In genomic region chr6:33213989-33214335, GRCh38 we compare ENCODE assay signal across 9 cellular contexts. TPM values are rescaled to one million over a fixed set of nuclear protein-coding genes. Genes with fewer than 3 reads are reported as not detected.
A peak's percentile ranks its signal among the peaks of the same experiment; 100 is the strongest.
DNase-seq lines count a peak whose midpoint lies in the region; ATAC-seq, FAIRE-seq and TF ChIP-seq lines count a peak whose summit lies in the region.
"Had no signal": no experiment of that assay in that cellular context is flagged by ENCODE, and none has a peak within 500 bp of the region (broad histone marks: within the 10 kb centered on the region; RNA-seq: fewer than 3 reads in every experiment).

No MANE protein-coding gene starts in this region.

- no peak overlapping the region for H3K27ac Mint-ChIP-seq in activated CD4-positive, alpha-beta memory T cell treated with anti-CD3 and anti-CD28 coated beads, Interleukin-2, amount 10 ng/mL, durations not matched to agents 7 days and 5 days

- H3K9me1 ChIP-seq in K562 (ENCODE audit: control insufficient read depth, insufficient read depth, low read length): no peaks in the 10 kb centered on the region

- peaks cover 28% of the 10 kb centered on the region for H3K4me1 Mint-ChIP-seq in activated CD4-positive, alpha-beta memory T cell treated with anti-CD3 and anti-CD28 coated beads, Interleukin-2, amount 10 ng/mL, durations not matched to agents 7 days and 5 days

- H3K9ac ChIP-seq in HUES48 (ENCODE audit: low read depth, low read length) (no peak overlapping the region), K562 (ENCODE audit: insufficient read depth in 1 of 2, low read depth in 2 of 2, low read length in 2 of 2) (peak overlapping the region in 1 of 2 experiments; percentile 69; a peak in 1 of 4 replicates), iPS-20b (ENCODE audit: low read depth, low read length) (peak overlapping the region; percentile 65; the same call in 1 of the 2 replicates)

- H3K36me3 Mint-ChIP-seq in activated CD4-positive, alpha-beta memory T cell treated with anti-CD3 and anti-CD28 coated beads, Interleukin-2, amount 10 ng/mL, durations not matched to agents 7 days and 5 days (ENCODE audit: low read depth): peaks cover 29% of the 10 kb centered on the region

- H3K27me3 Mint-ChIP-seq in activated CD4-positive, alpha-beta memory T cell treated with anti-CD3 and anti-CD28 coated beads, Interleukin-2, amount 10 ng/mL, durations not matched to agents 7 days and 5 days: peaks cover 49% of the 10 kb centered on the region

- H3K4me3 ChIP-seq in HUES48 (ENCODE audit: low read depth, low read length): peak overlapping the region; percentile 81
- H3K4me3 ChIP-seq in K562: no peak overlapping the region
- H3K4me3 ChIP-seq in iPS-20b (ENCODE audit: low read length): peak overlapping the region; percentile 78

- H4K20me1 ChIP-seq in K562 (replicated peaks; ENCODE audit: control insufficient read depth, insufficient read depth, low read length): no peaks in the 10 kb centered on the region

- DNase-seq in K562 (ENCODE audit: extremely low read depth in 1 of 4, low spot score in 3 of 4): peak in 1 of 4 experiments; percentile 23
- no peak for DNase-seq in stimulated activated naive CD8-positive, alpha-beta T cell treated with anti-CD3 and anti-CD28 coated beads, Interleukin-15, Interleukin-2, amounts not matched to agents 100 U/mL and 50 U/mL, for 24 hours
- no peak for DNase-seq in NCI-H1105 (lab: John Stamatoyannopoulos, UW)
- DNase-seq in activated CD4-positive, alpha-beta T cell treated with anti-CD3 and anti-CD28 coated beads, Interleukin-2, amount 50 U/mL, for 4 hours: no peak
- DNase-seq in activated CD4-positive, alpha-beta memory T cell treated with anti-CD3 and anti-CD28 coated beads, Interleukin-2, amount 10 ng/mL, durations not matched to agents 7 days and 5 days: no peak
- DNase-seq: activated CD4-positive, alpha-beta T cell treated with anti-CD3 and anti-CD28 coated beads, Interleukin-2, amount 50 U/mL, for 1 hour had no signal

- peaks cover 22% of the 10 kb centered on the region for H3K4me1 ChIP-seq in HUES48 (ENCODE audit: control insufficient read depth, insufficient read depth, low read length)
- peaks cover 1 to 34% of the 10 kb centered on the region in 2 experiments; a peak in 2 of 5 replicates for H3K4me1 ChIP-seq in K562 (replicated peaks in 1 of 2; ENCODE audit: control insufficient read depth in 2 of 2, insufficient read depth in 2 of 2, low read length in 2 of 2)
- peaks cover 10% of the 10 kb centered on the region; the same call in 1 of the 2 replicates for H3K4me1 ChIP-seq in iPS-20b (ENCODE audit: insufficient read depth, low read length)

- TF ChIP-seq POLR2A in K562 (conservative IDR thresholded peaks at IDR 0.05): no peak

- no peaks in the 10 kb centered on the region for H3K9me3 Mint-ChIP-seq in activated CD4-positive, alpha-beta memory T cell treated with anti-CD3 and anti-CD28 coated beads, Interleukin-2, amount 10 ng/mL, durations not matched to agents 7 days and 5 days

- 9% methylated on average over 9 of the region's 9 CpGs for WGBS in K562 (ENCODE audit: insufficient coverage, low coverage, missing lambda C conversion rate)

- no peak overlapping the region for H2AFZ ChIP-seq in K562 (ENCODE audit: low read depth, low read length)

- no TSS peak for BruUV-seq in K562 (replicated peaks; lab: Mats Ljungman, UMichigan)

- peaks cover 3% of the 10 kb centered on the region; the same call in 2 of the 3 replicates for H3K79me2 ChIP-seq in K562 (ENCODE audit: control insufficient read depth, insufficient read depth, low read length)

- no peak for TF ChIP-seq RAD21 in K562 (CRISPR knock-in tag; conservative IDR thresholded peaks at IDR 0.05 in 1 of 2, IDR thresholded peaks at IDR 0.05 in 1 of 2)

- H3K4me3 Mint-ChIP-seq in activated CD4-positive, alpha-beta memory T cell treated with anti-CD3 and anti-CD28 coated beads, Interleukin-2, amount 10 ng/mL, durations not matched to agents 7 days and 5 days: no peak overlapping the region

- peaks cover 20% of the 10 kb centered on the region for H3K36me3 ChIP-seq in HUES48 (ENCODE audit: control insufficient read depth, insufficient read depth, low read length)
- H3K36me3 ChIP-seq in K562 (ENCODE audit: control insufficient read depth, insufficient read depth, low read length): peaks cover 28% of the 10 kb centered on the region; the same call in 2 of the 3 replicates
- H3K36me3 ChIP-seq in iPS-20b (ENCODE audit: insufficient read depth, low read depth, low read length): peaks cover 17% of the 10 kb centered on the region

- POLR2A ChIA-PET in K562 (lab: Yijun Ruan, JAX): interaction anchor here (1.2 kb wide), 1 partner anchor 34 kb away, joined by 3 read pairs; no protein-coding TSS in a partner anchor
- POLR2A ChIA-PET in activated CD4-positive, alpha-beta memory T cell treated with anti-CD3 and anti-CD28 coated beads, Interleukin-2, amount 10 ng/mL, durations not matched to agents 7 days and 5 days (lab: Charles Lee): no interaction called here

- CTCF ChIA-PET in K562 (lab: Yijun Ruan, JAX; ENCODE audit: low intra/inter-chr PET ratio): no interaction called here
- CTCF ChIA-PET in activated CD4-positive, alpha-beta memory T cell treated with anti-CD3 and anti-CD28 coated beads, Interleukin-2, amount 10 ng/mL, durations not matched to agents 7 days and 5 days (lab: Charles Lee): no interaction called here

- H3K27ac ChIP-seq in HUES48 (ENCODE audit: low read depth, low read length) (no peak overlapping the region), K562 (ENCODE audit: extremely low read depth, low read depth, low read length) (no peak overlapping the region), iPS-20b (ENCODE audit: low read length) (no peak overlapping the region)

- peaks cover 85% of the 10 kb centered on the region for H3K27me3 ChIP-seq in HUES48 (ENCODE audit: control insufficient read depth, insufficient read depth, low read length)
- H3K27me3 ChIP-seq in K562 (ENCODE audit: control insufficient read depth in 2 of 2, insufficient read depth in 2 of 2, low read length in 2 of 2): peaks cover 5 to 11% of the 10 kb centered on the region in 2 experiments; a peak in 3 of 5 replicates
- peaks cover 83% of the 10 kb centered on the region for H3K27me3 ChIP-seq in iPS-20b (ENCODE audit: insufficient read depth, low read length)

- no peak overlapping the region for H3K4me2 ChIP-seq in K562 (ENCODE audit: insufficient read depth, low read length)

- in situ Hi-C loops in K562 (cut with MboI): no loop called here

- FAIRE-seq in K562 (lab: Jason Lieb, UNC): no peak

- intact Hi-C loops in K562 (cut with micrococcal nuclease): no loop called here

- TF ChIP-seq CTCF in K562 (IDR thresholded peaks at IDR 0.05 in 2 of 3, conservative IDR thresholded peaks at IDR 0.05 in 1 of 3; ENCODE audit: insufficient read depth in 2 of 3, low read depth in 1 of 3, low read length in 3 of 3): no peak

- TF ChIP-seq EP300 in K562 (IDR thresholded peaks at IDR 0.05; ENCODE audit: low read length): no peak

- peak; percentile 8 for ATAC-seq in K562
- ATAC-seq in stimulated activated naive CD8-positive, alpha-beta T cell treated with anti-CD3 and anti-CD28 coated beads, Interleukin-15, Interleukin-2, amounts not matched to agents 100 U/mL and 50 U/mL, for 24 hours: peak; percentile 1
- ATAC-seq in GM21529 (IDR thresholded peaks at IDR 0.05; ENCODE audit: unreplicated experiment): no peak

- no peaks in the 10 kb centered on the region for H3K9me3 ChIP-seq in HUES48 (ENCODE audit: control insufficient read depth, insufficient read depth, low read length)
- no peaks in the 10 kb centered on the region for H3K9me3 ChIP-seq in K562 (replicated peaks; ENCODE audit: control insufficient read depth, insufficient read depth, low read depth, low read length)
- no peaks in the 10 kb centered on the region for H3K9me3 ChIP-seq in iPS-20b (ENCODE audit: insufficient read depth, low read depth, low read length)

RNA-seq across cellular contexts. Expression of gene RING1, which starts 5.7 kb away (rescaled TPM):
- total RNA-seq in K562 (2011; cell fraction: chromatin; rRNA removed; ENCODE audit: low replicate concordance): 19.1 and 48.9 TPM in 2 replicates
- 35.5 and 38.2 TPM in 2 replicates for total RNA-seq in K562 (2011; cell fraction: nucleolus; rRNA removed)
- total RNA-seq in K562 (2011; cell fraction: nucleoplasm; rRNA removed): 24.5 and 29.3 TPM in 2 replicates
- total RNA-seq in K562 (2014; rRNA removed): 40.2 and 50.0 TPM in 2 replicates
- total RNA-seq in K562 (2014; rRNA removed; fragmentation: Illumina TruSeq; extraction: Trizol): 24.6 and 27.5 TPM in 2 replicates
- total RNA-seq in K562 (2015; rRNA removed; fragmentation: Illumina TruSeq; extraction: Trizol): 32.8 and 36.9 TPM in 2 replicates
- 45.2 and 52.0 TPM in 2 replicates for total RNA-seq in K562 (2021)
- 28.7 and 32.3 TPM in 2 replicates for polyA plus RNA-seq in K562 (2011; rRNA removed)
- 32.0 and 49.7 TPM in 2 replicates for polyA plus RNA-seq in K562 (2011; cell fraction: cytosol; rRNA removed)
- 71.2 and 99.4 TPM in 2 replicates for polyA plus RNA-seq in K562 (2011; cell fraction: nucleus; rRNA removed)
- 53.8 and 61.3 TPM in 2 replicates for polyA plus RNA-seq in K562 (2012)
- polyA plus RNA-seq in K562 (2014; fragmentation: Illumina TruSeq; extraction: Trizol): 44.2 and 45.4 TPM in 2 replicates
- polyA plus RNA-seq in K562 (2014; fragmentation: Nextera tagmentation; extraction: Ambion mirVana): 1 to 10 TPM; 4.2 to 4.8 TPM
- polyA plus RNA-seq in K562 (2014; rRNA removed): 54.4 and 59.1 TPM in 2 replicates
- polyA minus RNA-seq in K562 (2011; rRNA and poly(A)+ RNA removed): 9.4 and 21.5 TPM in 2 replicates
- polyA minus RNA-seq in K562 (2011; cell fraction: cytosol; rRNA and poly(A)+ RNA removed): 13.9 and 17.4 TPM in 2 replicates
- 5.3 and 8.9 TPM in 2 replicates for polyA minus RNA-seq in K562 (2011; cell fraction: nucleus; rRNA and poly(A)+ RNA removed)
- 10 to 100 TPM; 29.7 to 32.1 TPM for total RNA-seq in activated CD4-positive, alpha-beta memory T cell treated with anti-CD3 and anti-CD28 coated beads, Interleukin-2, amount 10 ng/mL, durations not matched to agents 7 days and 5 days

RNA-seq across cellular contexts. Expression of gene HSD17B8, which starts 9.5 kb away (rescaled TPM):
- 8.8 and 25.7 TPM in 2 replicates for total RNA-seq in K562 (2011; cell fraction: chromatin; rRNA removed; ENCODE audit: low replicate concordance)
- 26.0 and 28.7 TPM in 2 replicates for total RNA-seq in K562 (2011; cell fraction: nucleolus; rRNA removed)
- total RNA-seq in K562 (2011; cell fraction: nucleoplasm; rRNA removed): 17.3 and 18.1 TPM in 2 replicates
- total RNA-seq in K562 (2014; rRNA removed) (32.5 and 38.9 TPM in 2 replicates), K562 (2014; rRNA removed; fragmentation: Illumina TruSeq; extraction: Trizol) (12.4 and 14.2 TPM in 2 replicates), K562 (2015; rRNA removed; fragmentation: Illumina TruSeq; extraction: Trizol) (8.1 and 10.0 TPM in 2 replicates), K562 (2021) (20.5 and 22.0 TPM in 2 replicates)
- polyA plus RNA-seq in K562 (2011; rRNA removed) (15.6 and 30.3 TPM in 2 replicates), K562 (2014; fragmentation: Illumina TruSeq; extraction: Trizol) (10.3 and 13.6 TPM in 2 replicates), K562 (2014; fragmentation: Nextera tagmentation; extraction: Ambion mirVana) (1 to 10 TPM; 3.7 to 4.7 TPM), K562 (2014; rRNA removed) (35.2 and 37.3 TPM in 2 replicates)
- polyA plus RNA-seq in K562 (2011; cell fraction: cytosol; rRNA removed): 20.6 and 74.0 TPM in 2 replicates
- polyA plus RNA-seq in K562 (2011; cell fraction: nucleus; rRNA removed): 30.2 and 58.4 TPM in 2 replicates
- polyA plus RNA-seq in K562 (2012): 19.8 and 22.7 TPM in 2 replicates
- polyA minus RNA-seq in K562 (2011; rRNA and poly(A)+ RNA removed): 6.8 and 15.1 TPM in 2 replicates
- polyA minus RNA-seq in K562 (2011; cell fraction: cytosol; rRNA and poly(A)+ RNA removed): 1.5 and 8.9 TPM in 2 replicates
- 7.9 and 9.8 TPM in 2 replicates for polyA minus RNA-seq in K562 (2011; cell fraction: nucleus; rRNA and poly(A)+ RNA removed)
- 10 to 100 TPM; 11.4 to 13.0 TPM for total RNA-seq in activated CD4-positive, alpha-beta memory T cell treated with anti-CD3 and anti-CD28 coated beads, Interleukin-2, amount 10 ng/mL, durations not matched to agents 7 days and 5 days

RNA-seq across cellular contexts. Expression of gene SLC39A7, which starts 13.3 kb away (rescaled TPM):
- total RNA-seq in K562 (2011; cell fraction: chromatin; rRNA removed; ENCODE audit: low replicate concordance): 181 and 256 TPM in 2 replicates
- total RNA-seq in K562 (2011; cell fraction: nucleolus; rRNA removed): 225 and 235 TPM in 2 replicates
- total RNA-seq in K562 (2011; cell fraction: nucleoplasm; rRNA removed): 285 and 295 TPM in 2 replicates
- total RNA-seq in K562 (2014; rRNA removed): 154 and 161 TPM in 2 replicates
- total RNA-seq in K562 (2014; rRNA removed; fragmentation: Illumina TruSeq; extraction: Trizol): 112 and 117 TPM in 2 replicates
- 121 and 122 TPM in 2 replicates for total RNA-seq in K562 (2015; rRNA removed; fragmentation: Illumina TruSeq; extraction: Trizol)
- 133 and 159 TPM in 2 replicates for total RNA-seq in K562 (2021)
- polyA plus RNA-seq in K562 (2011; rRNA removed): 112 and 116 TPM in 2 replicates
- 129 and 140 TPM in 2 replicates for polyA plus RNA-seq in K562 (2011; cell fraction: cytosol; rRNA removed)
- polyA plus RNA-seq in K562 (2011; cell fraction: nucleus; rRNA removed): 120 and 135 TPM in 2 replicates
- 150 and 152 TPM in 2 replicates for polyA plus RNA-seq in K562 (2012)
- 169 and 222 TPM in 2 replicates for polyA plus RNA-seq in K562 (2014; fragmentation: Illumina TruSeq; extraction: Trizol)
- polyA plus RNA-seq in K562 (2014; fragmentation: Nextera tagmentation; extraction: Ambion mirVana): 10 to 100 TPM; 21.7 to 23.5 TPM
- polyA plus RNA-seq in K562 (2014; rRNA removed): 150 and 169 TPM in 2 replicates
- polyA minus RNA-seq in K562 (2011; rRNA and poly(A)+ RNA removed): 85.9 and 92.0 TPM in 2 replicates
- 44.7 and 50.8 TPM in 2 replicates for polyA minus RNA-seq in K562 (2011; cell fraction: cytosol; rRNA and poly(A)+ RNA removed)
- polyA minus RNA-seq in K562 (2011; cell fraction: nucleus; rRNA and poly(A)+ RNA removed): 42.8 and 74.4 TPM in 2 replicates
- 10 to 100 TPM; 52.8 to 53.8 TPM for total RNA-seq in activated CD4-positive, alpha-beta memory T cell treated with anti-CD3 and anti-CD28 coated beads, Interleukin-2, amount 10 ng/mL, durations not matched to agents 7 days and 5 days

RNA-seq across cellular contexts. Expression of gene RXRB, which starts 13.5 kb away (rescaled TPM):
- total RNA-seq in K562 (2011; cell fraction: chromatin; rRNA removed; ENCODE audit: low replicate concordance): 106 and 228 TPM in 2 replicates
- total RNA-seq in K562 (2011; cell fraction: nucleolus; rRNA removed): 118 and 121 TPM in 2 replicates
- 116 TPM in 2 replicates for total RNA-seq in K562 (2011; cell fraction: nucleoplasm; rRNA removed)
- total RNA-seq in K562 (2014; rRNA removed) (18.4 and 18.9 TPM in 2 replicates), K562 (2014; rRNA removed; fragmentation: Illumina TruSeq; extraction: Trizol) (8.5 and 9.7 TPM in 2 replicates), K562 (2015; rRNA removed; fragmentation: Illumina TruSeq; extraction: Trizol) (13.2 and 14.6 TPM in 2 replicates), K562 (2021) (30.3 and 33.9 TPM in 2 replicates)
- polyA plus RNA-seq in K562 (2011; rRNA removed) (32.6 and 57.5 TPM in 2 replicates), K562 (2014; fragmentation: Illumina TruSeq; extraction: Trizol) (28.4 and 29.9 TPM in 2 replicates), K562 (2014; fragmentation: Nextera tagmentation; extraction: Ambion mirVana) (1 to 10 TPM in 1 of 2 experiments, under 1 TPM in 1; 0.76 to 2.1 TPM), K562 (2014; rRNA removed) (25.8 and 35.5 TPM in 2 replicates)
- 26.3 and 30.2 TPM in 2 replicates for polyA plus RNA-seq in K562 (2011; cell fraction: cytosol; rRNA removed)
- polyA plus RNA-seq in K562 (2011; cell fraction: nucleus; rRNA removed): 207 and 268 TPM in 2 replicates
- 32.0 and 41.3 TPM in 2 replicates for polyA plus RNA-seq in K562 (2012)
- polyA minus RNA-seq in K562 (2011; rRNA and poly(A)+ RNA removed): 26.8 and 31.2 TPM in 2 replicates
- 16.5 and 20.0 TPM in 2 replicates for polyA minus RNA-seq in K562 (2011; cell fraction: cytosol; rRNA and poly(A)+ RNA removed)
- 24.8 and 43.4 TPM in 2 replicates for polyA minus RNA-seq in K562 (2011; cell fraction: nucleus; rRNA and poly(A)+ RNA removed)
- total RNA-seq in activated CD4-positive, alpha-beta memory T cell treated with anti-CD3 and anti-CD28 coated beads, Interleukin-2, amount 10 ng/mL, durations not matched to agents 7 days and 5 days: 10 to 100 TPM; 44.0 to 45.0 TPM

RNA-seq across cellular contexts. Expression of gene COL11A2, which starts 21.7 kb away (rescaled TPM):
- 0.30 and 2.2 TPM in 2 replicates for total RNA-seq in K562 (2011; cell fraction: chromatin; rRNA removed; ENCODE audit: low replicate concordance)
- 0.83 and 1.1 TPM in 2 replicates for total RNA-seq in K562 (2011; cell fraction: nucleolus; rRNA removed)
- 0.92 and 0.95 TPM in 2 replicates for total RNA-seq in K562 (2011; cell fraction: nucleoplasm; rRNA removed)
- total RNA-seq in K562 (2014; rRNA removed): 0.05 and 0.37 TPM in 2 replicates
- total RNA-seq in K562 (2014; rRNA removed; fragmentation: Illumina TruSeq; extraction: Trizol): 0.04 TPM in 1 of 2 replicates, not detected in the other
- 0.15 and 0.22 TPM in 2 replicates for total RNA-seq in K562 (2015; rRNA removed; fragmentation: Illumina TruSeq; extraction: Trizol)
- total RNA-seq in K562 (2021): 0.16 and 0.35 TPM in 2 replicates
- 0.13 and 0.61 TPM in 2 replicates for polyA plus RNA-seq in K562 (2011; rRNA removed)
- polyA plus RNA-seq in K562 (2011; cell fraction: cytosol; rRNA removed): 0.13 and 0.15 TPM in 2 replicates
- polyA plus RNA-seq in K562 (2011; cell fraction: nucleus; rRNA removed): 2.1 and 3.4 TPM in 2 replicates
- polyA plus RNA-seq in K562 (2012): 0.26 and 1.00 TPM in 2 replicates
- polyA plus RNA-seq in K562 (2014; fragmentation: Illumina TruSeq; extraction: Trizol): 0.06 and 0.11 TPM in 2 replicates
- polyA plus RNA-seq in K562 (2014; fragmentation: Nextera tagmentation; extraction: Ambion mirVana): under 1 TPM in 1 of 2 experiments, not detected in 1; 0.04 TPM
- 0.19 and 0.32 TPM in 2 replicates for polyA plus RNA-seq in K562 (2014; rRNA removed)
- not detected in 2 replicates for polyA minus RNA-seq in K562 (2011; rRNA and poly(A)+ RNA removed)
- not detected in 2 replicates for polyA minus RNA-seq in K562 (2011; cell fraction: cytosol; rRNA and poly(A)+ RNA removed)
- 0.27 and 0.89 TPM in 2 replicates for polyA minus RNA-seq in K562 (2011; cell fraction: nucleus; rRNA and poly(A)+ RNA removed)
- under 1 TPM; 0.53 to 0.60 TPM for total RNA-seq in activated CD4-positive, alpha-beta memory T cell treated with anti-CD3 and anti-CD28 coated beads, Interleukin-2, amount 10 ng/mL, durations not matched to agents 7 days and 5 days
